Comparison of ENCODE assay signal across 8 cellular contexts in the genomic region with DNA sequence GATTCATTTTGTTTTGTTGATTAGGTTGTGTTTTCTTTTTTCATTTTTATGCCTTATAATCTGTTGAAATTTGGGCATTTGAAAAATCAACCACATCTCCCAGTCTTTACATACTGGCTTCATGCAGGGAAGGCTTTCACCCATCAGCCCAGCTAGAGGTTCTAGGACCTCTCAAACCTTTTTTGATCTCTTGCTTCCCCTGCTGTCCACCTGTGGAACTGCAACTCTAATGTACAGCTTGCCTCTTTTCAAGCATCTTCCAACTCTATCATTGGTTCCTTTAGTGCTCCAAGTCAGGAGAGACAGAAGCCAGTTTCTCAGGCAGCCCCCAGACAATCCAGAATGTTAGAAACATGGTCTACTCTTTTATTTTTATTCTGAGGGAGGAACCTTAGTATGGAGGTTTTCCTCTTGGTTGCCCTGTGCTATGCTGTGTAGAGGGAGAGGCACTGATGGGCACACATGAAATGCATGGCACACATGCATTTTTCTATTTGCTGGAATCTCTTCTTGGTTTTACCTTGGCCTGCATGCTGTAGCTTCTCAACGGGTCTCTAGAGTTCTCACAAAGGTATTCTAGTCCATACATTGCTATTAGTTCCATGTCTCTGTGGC.
DNase-seq lines count a peak whose midpoint lies in the region; ATAC-seq and TF ChIP-seq lines count a peak whose summit lies in the region.

No MANE protein-coding gene starts in this region.

- H4K20me1 ChIP-seq in Karpas-422 (ENCODE audit: insufficient read depth, low read depth, low read length): no peaks in the 10 kb centered on the region

- H3K4me3 ChIP-seq in Karpas-422 (ENCODE audit: low read length) (no peak overlapping the region), ovary (no peak overlapping the region)

- no peaks in the 10 kb centered on the region for H3K36me3 Mint-ChIP-seq in activated CD4-positive, alpha-beta memory T cell treated with anti-CD3 and anti-CD28 coated beads for 36 hours

- no peaks in the 10 kb centered on the region for H3K9me3 ChIP-seq in Karpas-422 (ENCODE audit: low read length)
- no peaks in the 10 kb centered on the region for H3K9me3 ChIP-seq in ovary

- no peak overlapping the region for H3K4me3 Mint-ChIP-seq in activated CD4-positive, alpha-beta memory T cell treated with anti-CD3 and anti-CD28 coated beads for 36 hours

- no peak overlapping the region for H3K27ac Mint-ChIP-seq in activated CD4-positive, alpha-beta memory T cell treated with anti-CD3 and anti-CD28 coated beads for 36 hours

- no peaks in the 10 kb centered on the region for H3K9me2 ChIP-seq in Karpas-422 (replicated peaks; ENCODE audit: insufficient read depth, low read length)

- no peak for TF ChIP-seq CTCF in ovary (IDR thresholded peaks at IDR 0.05)

- H3K36me3 ChIP-seq in Karpas-422 (ENCODE audit: insufficient read depth, low read length) (no peaks in the 10 kb centered on the region), ovary (no peaks in the 10 kb centered on the region)

- CTCF ChIA-PET in activated CD4-positive, alpha-beta memory T cell treated with anti-CD3 and anti-CD28 coated beads for 36 hours (lab: Charles Lee): no interaction called here

- peak; percentile 16 for DNase-seq in DMS 273 treated with DMSO at 0.1 percent for 48 hours (lab: John Stamatoyannopoulos, UW)
- peak; percentile 86 for DNase-seq in Karpas-422
- DNase-seq in activated CD4-positive, alpha-beta memory T cell treated with anti-CD3 and anti-CD28 coated beads for 36 hours: peak; percentile 10
- peak; percentile 62 for DNase-seq in kidney tubule cell (ENCODE audit: low spot score)
- DNase-seq in ovary: no peak

- ATAC-seq in GM18858 (IDR thresholded peaks at IDR 0.05; ENCODE audit: unreplicated experiment) (peak; percentile 66), GM18511 (IDR thresholded peaks at IDR 0.05; ENCODE audit: unreplicated experiment) (no peak), GM21737 (IDR thresholded peaks at IDR 0.05; ENCODE audit: unreplicated experiment) (no peak)

- no peaks in the 10 kb centered on the region for H3K27me3 ChIP-seq in Karpas-422 (ENCODE audit: low read length)
- no peaks in the 10 kb centered on the region for H3K27me3 ChIP-seq in ovary

- TF ChIP-seq POLR2A in ovary (IDR thresholded peaks at IDR 0.05): no peak

- POLR2A ChIA-PET in activated CD4-positive, alpha-beta memory T cell treated with anti-CD3 and anti-CD28 coated beads for 36 hours (lab: Charles Lee): no interaction called here

- TF ChIP-seq EP300 in ovary (IDR thresholded peaks at IDR 0.05): no peak

- no peak overlapping the region for H3K9ac ChIP-seq in Karpas-422 (ENCODE audit: low read length)

- H3K4me1 ChIP-seq in Karpas-422 (ENCODE audit: low read length) (no peaks in the 10 kb centered on the region), ovary (ENCODE audit: insufficient read depth) (no peaks in the 10 kb centered on the region)

- no peaks in the 10 kb centered on the region for H3K79me2 ChIP-seq in Karpas-422 (ENCODE audit: low read length)

- intact Hi-C loops in activated CD4-positive, alpha-beta memory T cell treated with anti-CD3 and anti-CD28 coated beads for 36 hours (cut with micrococcal nuclease): no loop called here
- intact Hi-C loops in ovary (cut with DNase I): no loop called here

- H3K27ac ChIP-seq in Karpas-422 (ENCODE audit: low read length): no peak overlapping the region
- H3K27ac ChIP-seq in ovary: no peak overlapping the region

- no peaks in the 10 kb centered on the region for H3K27me3 Mint-ChIP-seq in activated CD4-positive, alpha-beta memory T cell treated with anti-CD3 and anti-CD28 coated beads for 36 hours

- no peaks in the 10 kb centered on the region for H3K4me1 Mint-ChIP-seq in activated CD4-positive, alpha-beta memory T cell treated with anti-CD3 and anti-CD28 coated beads for 36 hours (ENCODE audit: low read depth)

- no peak overlapping the region for H3K4me2 ChIP-seq in Karpas-422 (ENCODE audit: low read depth, low read length, poor library complexity, severe bottlenecking)

- H2AFZ ChIP-seq in Karpas-422 (ENCODE audit: low read length): no peak overlapping the region

- H3K9me3 Mint-ChIP-seq in activated CD4-positive, alpha-beta memory T cell treated with anti-CD3 and anti-CD28 coated beads for 36 hours: peaks cover 13% of the 10 kb centered on the region

- WGBS in ovary, 3 donors: 57 to 92% (median 71%) methylated on average over 1 of the region's 1 CpG

Comparison
In these comparisons a context has a peak if more than half of its experiments do, and no peak if none do; other contexts are left out.
1. DNase-seq: peak in DMS 273 treated with DMSO at 0.1 percent for 48 hours (single experiment), Karpas-422 (single experiment), activated CD4-positive, alpha-beta memory T cell treated with anti-CD3 and anti-CD28 coated beads for 36 hours (single experiment) and kidney tubule cell (single experiment); none in ovary (0 of 5).